Comparison of ENCODE assay signal across 18 cellular contexts in the genomic region with DNA sequence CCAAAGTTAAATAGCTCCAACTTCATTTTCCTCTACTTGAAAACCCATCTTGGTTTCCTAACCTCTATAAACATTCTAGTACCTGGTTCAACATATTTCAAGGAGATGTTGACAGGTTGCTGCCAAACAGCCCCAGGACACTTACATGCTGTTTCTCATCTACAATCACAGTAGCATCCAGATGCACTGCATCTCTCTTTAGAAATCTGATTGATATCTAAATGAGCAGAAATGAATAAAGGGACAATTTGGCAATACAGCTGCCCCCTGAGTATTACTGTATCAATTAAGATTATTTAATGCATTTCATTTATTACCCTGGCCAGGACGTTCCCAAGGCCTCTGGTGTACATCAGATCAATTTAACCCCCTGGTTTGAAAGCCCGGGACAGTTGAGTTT.
DNase-seq lines count a peak whose midpoint lies in the region; ATAC-seq and TF ChIP-seq lines count a peak whose summit lies in the region.
"Had no signal": no experiment of that assay in that cellular context is flagged by ENCODE, and none has a peak within 500 bp of the region (broad histone marks: within the 10 kb centered on the region; RNA-seq: fewer than 3 reads in every experiment).

No MANE protein-coding gene starts in this region.

- no peak overlapping the region for H3K27ac Mint-ChIP-seq in stimulated activated naive B cell treated with anti-CD40 and anti-IgM and Interleukin-4, amounts not matched to agents 10 μg/mL and 1 μg/mL and 100 μg/mL, for 72 hours
- H3K27ac Mint-ChIP-seq: B cell, H9 had no signal

- H3K36me3 Mint-ChIP-seq in stimulated activated naive B cell treated with anti-CD40 and anti-IgM and Interleukin-4, amounts not matched to agents 10 μg/mL and 1 μg/mL and 100 μg/mL, for 72 hours: no peaks in the 10 kb centered on the region
- H3K36me3 Mint-ChIP-seq: CD8-positive, alpha-beta memory T cell had no signal

- H3K4me3 Mint-ChIP-seq in stimulated activated naive B cell treated with anti-CD40 and anti-IgM and Interleukin-4, amounts not matched to agents 10 μg/mL and 1 μg/mL and 100 μg/mL, for 72 hours: no peak overlapping the region
- H3K4me3 Mint-ChIP-seq: B cell; CD8-positive, alpha-beta memory T cell; H9 had no signal

- peak; percentile 17 for DNase-seq in NCI-H1694 treated with DMSO at 0.1 percent for 48 hours (lab: John Stamatoyannopoulos, UW)
- DNase-seq in NCI-H1694 (lab: John Stamatoyannopoulos, UW): no peak
- DNase-seq in NCI-H69 (lab: John Stamatoyannopoulos, UW): peak; percentile 1
- DNase-seq in NCI-H146 treated with DMSO at 0.1 percent for 48 hours (lab: John Stamatoyannopoulos, UW; ENCODE audit: unreplicated experiment): no peak
- DNase-seq in HuH-7.5 (ENCODE audit: low spot score): no peak
- DNase-seq in stimulated activated naive B cell treated with anti-CD40 and anti-IgM and Interleukin-4, amounts not matched to agents 10 μg/mL and 1 μg/mL and 100 μg/mL, for 72 hours: no peak
- DNase-seq: 8988T; C1 segment of cervical spinal cord; CD8-positive, alpha-beta memory T cell; COR-L47; DMS153; DMS79; GF-D8; H9 had no signal

- no peaks in the 10 kb centered on the region for H3K9me3 Mint-ChIP-seq in stimulated activated naive B cell treated with anti-CD40 and anti-IgM and Interleukin-4, amounts not matched to agents 10 μg/mL and 1 μg/mL and 100 μg/mL, for 72 hours
- H3K9me3 Mint-ChIP-seq: CD4-positive, CD25-positive, alpha-beta regulatory T cell; CD8-positive, alpha-beta memory T cell; H9 had no signal

- no peak for ATAC-seq in SK-N-SH treated with all-trans-retinoic acid at 6 μM for 48 hours
- no peak for ATAC-seq in stimulated activated naive B cell treated with anti-CD40 and anti-IgM and Interleukin-4, amounts not matched to agents 10 μg/mL and 1 μg/mL and 100 μg/mL, for 72 hours (replicated peaks)
- ATAC-seq: HepG2 had no signal

- peaks cover 14 to 30% of the 10 kb centered on the region in 2 donors for H3K4me1 Mint-ChIP-seq in stimulated activated naive B cell treated with anti-CD40 and anti-IgM and Interleukin-4, amounts not matched to agents 10 μg/mL and 1 μg/mL and 100 μg/mL, for 72 hours

- peaks cover 5% of the 10 kb centered on the region in 2 donors for H3K27me3 Mint-ChIP-seq in stimulated activated naive B cell treated with anti-CD40 and anti-IgM and Interleukin-4, amounts not matched to agents 10 μg/mL and 1 μg/mL and 100 μg/mL, for 72 hours

TF ChIP-seq in SK-N-SH treated with all-trans-retinoic acid at 6 μM for 48 hours, 23 proteins besides CTCF, POLR2A, EP300 and RAD21 (continues in another document):
- TF ChIP-seq PPARA (CRISPR knock-in tag; IDR thresholded peaks at IDR 0.05; ENCODE audit: borderline replicate concordance) (no peak), ZNF565 (CRISPR knock-in tag; conservative IDR thresholded peaks at IDR 0.05; ENCODE audit: low read depth) (no peak), ARNTL (CRISPR knock-in tag; IDR thresholded peaks at IDR 0.05; ENCODE audit: borderline replicate concordance, low read depth) (no peak), SNAI2 (CRISPR knock-in tag; IDR thresholded peaks at IDR 0.05) (no peak), BACH2 (CRISPR knock-in tag; IDR thresholded peaks at IDR 0.05; ENCODE audit: borderline replicate concordance) (no peak), ZC3H10 (CRISPR knock-in tag; IDR thresholded peaks at IDR 0.05) (no peak), ZFP3 (CRISPR knock-in tag; IDR thresholded peaks at IDR 0.05) (no peak), GLIS3 (CRISPR knock-in tag; IDR thresholded peaks at IDR 0.05) (no peak), TOX (CRISPR knock-in tag; IDR thresholded peaks at IDR 0.05; ENCODE audit: borderline replicate concordance) (peak; percentile 36; the same call in 1 of the 2 replicates), OSR1 (CRISPR knock-in tag; IDR thresholded peaks at IDR 0.05) (no peak), ZNF8 (CRISPR knock-in tag; IDR thresholded peaks at IDR 0.05) (no peak), ZNF70 (CRISPR knock-in tag; IDR thresholded peaks at IDR 0.05) (no peak), ZFP30 (CRISPR knock-in tag; IDR thresholded peaks at IDR 0.05) (no peak), ISL1 (CRISPR knock-in tag; IDR thresholded peaks at IDR 0.05) (peak; percentile 56), TCF4 (CRISPR knock-in tag; IDR thresholded peaks at IDR 0.05; ENCODE audit: borderline replicate concordance) (peak; percentile 66; the same call in 1 of the 2 replicates), TSHZ2 (CRISPR knock-in tag; IDR thresholded peaks at IDR 0.05) (no peak), ESRRG (CRISPR knock-in tag; IDR thresholded peaks at IDR 0.05) (no peak)
- TF ChIP-seq, protein P1, sequence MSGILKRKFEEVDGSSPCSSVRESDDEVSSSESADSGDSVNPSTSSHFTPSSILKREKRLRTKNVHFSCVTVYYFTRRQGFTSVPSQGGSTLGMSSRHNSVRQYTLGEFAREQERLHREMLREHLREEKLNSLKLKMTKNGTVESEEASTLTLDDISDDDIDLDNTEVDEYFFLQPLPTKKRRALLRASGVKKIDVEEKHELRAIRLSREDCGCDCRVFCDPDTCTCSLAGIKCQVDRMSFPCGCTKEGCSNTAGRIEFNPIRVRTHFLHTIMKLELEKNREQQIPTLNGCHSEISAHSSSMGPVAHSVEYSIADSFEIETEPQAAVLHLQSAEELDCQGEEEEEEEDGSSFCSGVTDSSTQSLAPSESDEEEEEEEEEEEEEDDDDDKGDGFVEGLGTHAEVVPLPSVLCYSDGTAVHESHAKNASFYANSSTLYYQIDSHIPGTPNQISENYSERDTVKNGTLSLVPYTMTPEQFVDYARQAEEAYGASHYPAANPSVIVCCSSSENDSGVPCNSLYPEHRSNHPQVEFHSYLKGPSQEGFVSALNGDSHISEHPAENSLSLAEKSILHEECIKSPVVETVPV (CRISPR knock-in tag; IDR thresholded peaks at IDR 0.05): 0 out of 2 replicates have a peak, but pooled peaks have one; percentile 43
- TF ChIP-seq, protein P2, sequence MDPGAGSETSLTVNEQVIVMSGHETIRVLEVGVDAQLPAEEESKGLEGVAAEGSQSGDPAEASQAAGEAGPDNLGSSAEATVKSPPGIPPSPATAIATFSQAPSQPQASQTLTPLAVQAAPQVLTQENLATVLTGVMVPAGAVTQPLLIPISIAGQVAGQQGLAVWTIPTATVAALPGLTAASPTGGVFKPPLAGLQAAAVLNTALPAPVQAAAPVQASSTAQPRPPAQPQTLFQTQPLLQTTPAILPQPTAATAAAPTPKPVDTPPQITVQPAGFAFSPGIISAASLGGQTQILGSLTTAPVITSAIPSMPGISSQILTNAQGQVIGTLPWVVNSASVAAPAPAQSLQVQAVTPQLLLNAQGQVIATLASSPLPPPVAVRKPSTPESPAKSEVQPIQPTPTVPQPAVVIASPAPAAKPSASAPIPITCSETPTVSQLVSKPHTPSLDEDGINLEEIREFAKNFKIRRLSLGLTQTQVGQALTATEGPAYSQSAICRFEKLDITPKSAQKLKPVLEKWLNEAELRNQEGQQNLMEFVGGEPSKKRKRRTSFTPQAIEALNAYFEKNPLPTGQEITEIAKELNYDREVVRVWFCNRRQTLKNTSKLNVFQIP (CRISPR knock-in tag; IDR thresholded peaks at IDR 0.05; ENCODE audit: borderline replicate concordance, low read depth): no peak
- TF ChIP-seq, protein P3, sequence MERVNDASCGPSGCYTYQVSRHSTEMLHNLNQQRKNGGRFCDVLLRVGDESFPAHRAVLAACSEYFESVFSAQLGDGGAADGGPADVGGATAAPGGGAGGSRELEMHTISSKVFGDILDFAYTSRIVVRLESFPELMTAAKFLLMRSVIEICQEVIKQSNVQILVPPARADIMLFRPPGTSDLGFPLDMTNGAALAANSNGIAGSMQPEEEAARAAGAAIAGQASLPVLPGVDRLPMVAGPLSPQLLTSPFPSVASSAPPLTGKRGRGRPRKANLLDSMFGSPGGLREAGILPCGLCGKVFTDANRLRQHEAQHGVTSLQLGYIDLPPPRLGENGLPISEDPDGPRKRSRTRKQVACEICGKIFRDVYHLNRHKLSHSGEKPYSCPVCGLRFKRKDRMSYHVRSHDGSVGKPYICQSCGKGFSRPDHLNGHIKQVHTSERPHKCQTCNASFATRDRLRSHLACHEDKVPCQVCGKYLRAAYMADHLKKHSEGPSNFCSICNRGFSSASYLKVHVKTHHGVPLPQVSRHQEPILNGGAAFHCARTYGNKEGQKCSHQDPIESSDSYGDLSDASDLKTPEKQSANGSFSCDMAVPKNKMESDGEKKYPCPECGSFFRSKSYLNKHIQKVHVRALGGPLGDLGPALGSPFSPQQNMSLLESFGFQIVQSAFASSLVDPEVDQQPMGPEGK (CRISPR knock-in tag; IDR thresholded peaks at IDR 0.05; ENCODE audit: borderline replicate concordance): no peak

Comparison
In these comparisons a context has a peak if more than half of its experiments do, and no peak if none do; other contexts are left out.
1. DNase-seq: peak in NCI-H1694 treated with DMSO at 0.1 percent for 48 hours (single experiment) and NCI-H69 (single experiment); none in NCI-H1694 (single experiment), NCI-H146 treated with DMSO at 0.1 percent for 48 hours (single experiment), HuH-7.5 (single experiment) and stimulated activated naive B cell treated with anti-CD40 and anti-IgM and Interleukin-4, amounts not matched to agents 10 μg/mL and 1 μg/mL and 100 μg/mL, for 72 hours (single experiment).